In genomic region chr7:158407581-158408331, GRCh38 we compare ENCODE assay signal across 8 cellular contexts.
DNase-seq lines count a peak whose midpoint lies in the region; ATAC-seq and TF ChIP-seq lines count a peak whose summit lies in the region.

No MANE protein-coding gene starts in this region.

- TF ChIP-seq CTCF in PC-3 (conservative IDR thresholded peaks at IDR 0.05; ENCODE audit: low read depth, low read length), result peak; percentile 72
- peak; percentile 40 for TF ChIP-seq CTCF in foreskin keratinocyte (conservative IDR thresholded peaks at IDR 0.05)
- TF ChIP-seq CTCF in upper lobe of right lung (IDR thresholded peaks at IDR 0.05), result peak; percentile 44
- TF ChIP-seq CTCF in ovary (IDR thresholded peaks at IDR 0.05), result no peak

- H3K27ac ChIP-seq in PC-3 (ENCODE audit: low read length), result no peak overlapping the region
- H3K27ac ChIP-seq in foreskin keratinocyte, result no peak overlapping the region
- H3K27ac ChIP-seq in upper lobe of right lung, result no peak overlapping the region
- H3K27ac ChIP-seq in ovary, result no peak overlapping the region

- no peak overlapping the region for H2AFZ ChIP-seq in PC-3 (ENCODE audit: low read length)

- ATAC-seq in PC-3 (peak; percentile 87), foreskin keratinocyte (no peak), upper lobe of right lung (peak; percentile 38)
- ATAC-seq in stimulated activated memory B cell treated with anti-CD40 and anti-IgM and Interleukin-4, amounts not matched to agents 10 μg/mL and 1 μg/mL and 100 μg/mL, for 72 hours, result no peak

- no peaks in the 10 kb centered on the region for H3K36me3 Mint-ChIP-seq in stimulated activated memory B cell treated with anti-CD40 and anti-IgM and Interleukin-4, amounts not matched to agents 10 μg/mL and 1 μg/mL and 100 μg/mL, for 72 hours

- no peaks in the 10 kb centered on the region for H3K4me1 ChIP-seq in PC-3 (ENCODE audit: insufficient read depth, low read length)
- no peaks in the 10 kb centered on the region for H3K4me1 ChIP-seq in foreskin keratinocyte
- H3K4me1 ChIP-seq in upper lobe of right lung, result no peaks in the 10 kb centered on the region
- no peaks in the 10 kb centered on the region for H3K4me1 ChIP-seq in ovary (ENCODE audit: insufficient read depth)

- H4K20me1 ChIP-seq in PC-3 (ENCODE audit: low read length), result no peaks in the 10 kb centered on the region

- H3K4me1 Mint-ChIP-seq in stimulated activated memory B cell treated with anti-CD40 and anti-IgM and Interleukin-4, amounts not matched to agents 10 μg/mL and 1 μg/mL and 100 μg/mL, for 72 hours, result no peaks in the 10 kb centered on the region

- H3K9ac ChIP-seq in PC-3 (ENCODE audit: low read length), result no peak overlapping the region

- intact Hi-C loops in PC-3 (cut with micrococcal nuclease) (loop anchor here (1.0 to 2.0 kb wide), 2 partner anchors 52 to 353 kb away; no protein-coding TSS in a partner anchor), upper lobe of right lung (cut with DNase I) (no loop called here), ovary (cut with DNase I) (no loop called here)

- no TSS peak for BruUV-seq in PC-3 (replicated peaks; lab: Mats Ljungman, UMichigan)

- H3K27me3 ChIP-seq in H7 (ENCODE audit: control insufficient read depth, insufficient read depth, low read length) (no peaks in the 10 kb centered on the region), PC-3 (ENCODE audit: low read length) (peaks cover 27% of the 10 kb centered on the region), foreskin keratinocyte (no peaks in the 10 kb centered on the region), upper lobe of right lung (no peaks in the 10 kb centered on the region), ovary (no peaks in the 10 kb centered on the region)

- H3K4me3 Mint-ChIP-seq in stimulated activated memory B cell treated with anti-CD40 and anti-IgM and Interleukin-4, amounts not matched to agents 10 μg/mL and 1 μg/mL and 100 μg/mL, for 72 hours, result no peak overlapping the region

- peak; percentile 51 for DNase-seq in ACHN
- peak; percentile 81 for DNase-seq in H7
- peak; percentile 71 for DNase-seq in PC-3
- DNase-seq in foreskin keratinocyte, result no peak
- DNase-seq in upper lobe of right lung, result peak; percentile 27
- DNase-seq in stimulated activated CD4-positive, alpha-beta T cell treated with anti-CD3 and anti-CD28 coated beads, Interleukin-4, amount 100 ng/mL, for 4 hours, result no peak
- DNase-seq in ovary, result no peak

- in situ Hi-C loops in ACHN (cut with HindIII; ENCODE audit: low pct_ligation_motif_present, low pct_unique_long_range_greater_than_20kb, low sequenced_read_pairs), result no loop called here

- 71 to 79% (median 76%) methylated on average over 16 to 17 of the region's 17 CpGs for WGBS in ovary, 3 donors

- no peak overlapping the region for H3K4me3 ChIP-seq in H7 (ENCODE audit: insufficient read depth, low read depth, low read length)
- H3K4me3 ChIP-seq in PC-3 (ENCODE audit: low read length), result no peak overlapping the region
- no peak overlapping the region for H3K4me3 ChIP-seq in upper lobe of right lung
- H3K4me3 ChIP-seq in ovary, result no peak overlapping the region

- H3K27me3 Mint-ChIP-seq in stimulated activated memory B cell treated with anti-CD40 and anti-IgM and Interleukin-4, amounts not matched to agents 10 μg/mL and 1 μg/mL and 100 μg/mL, for 72 hours, result peaks cover 12% of the 10 kb centered on the region

- H3K9me2 ChIP-seq in PC-3 (replicated peaks; ENCODE audit: low read length), result no peaks in the 10 kb centered on the region

- H3K9me3 ChIP-seq in PC-3 (ENCODE audit: low read length) (no peaks in the 10 kb centered on the region), upper lobe of right lung (no peaks in the 10 kb centered on the region), ovary (no peaks in the 10 kb centered on the region)

- TF ChIP-seq EP300 in ovary (IDR thresholded peaks at IDR 0.05), result no peak

- POLR2A ChIA-PET in PC-3 (lab: Charles Lee; ENCODE audit: unreplicated experiment), result no interaction called here

- no peaks in the 10 kb centered on the region for H3F3A ChIP-seq in PC-3 (ENCODE audit: low read length, unreplicated experiment)

- no peak for TF ChIP-seq POLR2A in ovary (IDR thresholded peaks at IDR 0.05)

- no peak overlapping the region for H3K27ac Mint-ChIP-seq in stimulated activated memory B cell treated with anti-CD40 and anti-IgM and Interleukin-4, amounts not matched to agents 10 μg/mL and 1 μg/mL and 100 μg/mL, for 72 hours

- no peak overlapping the region for H3K4me2 ChIP-seq in PC-3 (ENCODE audit: low read length)

- H3K79me2 ChIP-seq in PC-3 (ENCODE audit: low read length), result no peaks in the 10 kb centered on the region

- CTCF ChIA-PET in PC-3 (lab: Charles Lee), result no interaction called here

- H3K36me3 ChIP-seq in H7 (replicated peaks; ENCODE audit: control insufficient read depth, insufficient read depth, low read length), result no peaks in the 10 kb centered on the region
- H3K36me3 ChIP-seq in PC-3 (ENCODE audit: low read depth, low read length), result no peaks in the 10 kb centered on the region
- no peaks in the 10 kb centered on the region for H3K36me3 ChIP-seq in upper lobe of right lung
- no peaks in the 10 kb centered on the region for H3K36me3 ChIP-seq in ovary

- no peaks in the 10 kb centered on the region for H3K9me3 Mint-ChIP-seq in stimulated activated memory B cell treated with anti-CD40 and anti-IgM and Interleukin-4, amounts not matched to agents 10 μg/mL and 1 μg/mL and 100 μg/mL, for 72 hours

Comparison
In these comparisons a context has a peak if more than half of its experiments do, and no peak if none do; other contexts are left out.
1. DNase-seq: peak in ACHN (single experiment), H7 (single experiment), PC-3 (single experiment) and upper lobe of right lung (single experiment); none in foreskin keratinocyte (0 of 2), stimulated activated CD4-positive, alpha-beta T cell treated with anti-CD3 and anti-CD28 coated beads, Interleukin-4, amount 100 ng/mL, for 4 hours (0 of 2) and ovary (0 of 5).
2. ATAC-seq: peak in PC-3 (single experiment) and upper lobe of right lung (single experiment); none in foreskin keratinocyte (single experiment) and stimulated activated memory B cell treated with anti-CD40 and anti-IgM and Interleukin-4, amounts not matched to agents 10 μg/mL and 1 μg/mL and 100 μg/mL, for 72 hours (single experiment).
3. CTCF ChIP-seq: peak in PC-3 (single experiment), foreskin keratinocyte (single experiment) and upper lobe of right lung (single experiment); none in ovary (0 of 3).